In genomic region chr1:43300661-43301094, GRCh38 we compare ENCODE assay signal across 14 cellular contexts. TPM values are rescaled to one million over a fixed set of nuclear protein-coding genes. Genes with fewer than 3 reads are reported as not detected.
A peak's percentile ranks its signal among the peaks of the same experiment; 100 is the strongest.
DNase-seq lines count a peak whose midpoint lies in the region; ATAC-seq, FAIRE-seq and TF ChIP-seq lines count a peak whose summit lies in the region.
"Had no signal": no experiment of that assay in that cellular context is flagged by ENCODE, and none has a peak within 500 bp of the region (broad histone marks: within the 10 kb centered on the region; RNA-seq: fewer than 3 reads in every experiment).

Gene TIE1, plus strand, starts transcription at chr1:43300982. Its CDS starts 90 bp downstream, at chr1:43301072.

- WGBS in liver: 78% methylated on average over 5 of the region's 5 CpGs
- 59% methylated on average over 4 of the region's 5 CpGs for WGBS in HepG2 (ENCODE audit: low lambda C conversion rate)
- 76% methylated on average over 5 of the region's 5 CpGs for WGBS in prostate gland
- 72 to 86% (median 78%) methylated on average over 5 of the region's 5 CpGs for WGBS in small intestine, 3 donors
- 70 to 76% methylated on average over 5 of the region's 5 CpGs for WGBS in lower leg skin, 2 donors

- no peak for DNase-seq in HepG2 (ENCODE audit: low spot score)
- DNase-seq in left ventricle myocardium superior: no peak
- no peak for DNase-seq in prostate gland (ENCODE audit: low spot score)
- DNase-seq in foreskin melanocyte: no peak
- DNase-seq in small intestine: no peak
- no peak for DNase-seq in lower leg skin (ENCODE audit: low spot score in 2 of 2)
- DNase-seq: activated T-cell treated with anti-CD3 and anti-CD28 coated beads, Interleukin-2, amount 50 U/mL, for 24 hours; NCI-H2029 treated with DMSO at 0.1 percent for 48 hours; OCI-M1; stimulated activated CD4-positive, alpha-beta T cell treated with anti-CD3 and anti-CD28 coated beads, Interleukin-2, amount 100 ng/mL, for 24 hours had no signal

- TF ChIP-seq EP300 in HepG2 (IDR thresholded peaks at IDR 0.05; ENCODE audit: low read depth in 2 of 2, low read length in 2 of 2) (no peak), HepG2 (CRISPR knock-in tag; IDR thresholded peaks at IDR 0.05; ENCODE audit: borderline replicate concordance) (no peak)

- intact Hi-C loops in HepG2 (cut with micrococcal nuclease; ENCODE audit: unreplicated experiment): no loop called here
- intact Hi-C loops in left ventricle myocardium superior (cut with micrococcal nuclease): no loop called here
- intact Hi-C loops in prostate gland (cut with DNase I): no loop called here
- intact Hi-C loops in lower leg skin (cut with DNase I; ENCODE audit: low total_unique reads): no loop called here

- H3K4me3 ChIP-seq in liver (ENCODE audit: low read depth in 1 of 3, low read length in 3 of 3): no peak within 1 kb of the TSS
- H3K4me3 ChIP-seq in HepG2 (replicated peaks in 1 of 3; ENCODE audit: insufficient read depth in 1 of 3, low read depth in 2 of 3, low read length in 3 of 3): no peak within 1 kb of the TSS
- H3K4me3 ChIP-seq in prostate gland: no peak within 1 kb of the TSS
- H3K4me3 ChIP-seq in small intestine (ENCODE audit: low read depth in 1 of 2, low read length in 2 of 2): no peak within 1 kb of the TSS
- no peak within 1 kb of the TSS for H3K4me3 ChIP-seq in lower leg skin (ENCODE audit: low read depth, poor library complexity, severe bottlenecking)

- H3K27ac ChIP-seq in liver (ENCODE audit: low read depth in 1 of 2, low read length in 2 of 2): peak within 1 kb of the TSS; percentile 54 to 57
- H3K27ac ChIP-seq in HepG2 (ENCODE audit: extremely low read length, insufficient read depth, low read length): no peak within 1 kb of the TSS
- peak within 1 kb of the TSS; percentile 26 to 57 for H3K27ac ChIP-seq in prostate gland
- H3K27ac ChIP-seq in small intestine (ENCODE audit: low read depth in 1 of 2, low read length in 1 of 2): peak within 1 kb of the TSS in 1 of 2 donors; percentile 41
- H3K27ac ChIP-seq: VCaP had no signal

- no peak for ATAC-seq in HepG2
- ATAC-seq in left ventricle myocardium superior: peak; percentile 57
- ATAC-seq in GM21381 (IDR thresholded peaks at IDR 0.05; ENCODE audit: unreplicated experiment): no peak

- no peaks in the 10 kb centered on the region for H3K36me3 ChIP-seq in liver (ENCODE audit: control insufficient read depth in 4 of 4, insufficient read depth in 3 of 4, low read depth in 1 of 4, low read length in 3 of 4)
- no peaks in the 10 kb centered on the region for H3K36me3 ChIP-seq in HepG2 (replicated peaks in 1 of 2; ENCODE audit: control insufficient read depth in 1 of 2, insufficient read depth in 2 of 2, low read length in 2 of 2)
- no peaks in the 10 kb centered on the region for H3K36me3 ChIP-seq in prostate gland
- H3K36me3 ChIP-seq in small intestine (ENCODE audit: control insufficient read depth in 2 of 2, insufficient read depth in 2 of 2, low read length in 2 of 2): no peaks in the 10 kb centered on the region

- H3K9me3 ChIP-seq in liver (ENCODE audit: control insufficient read depth in 4 of 4, low read length in 3 of 4) (no peaks in the 10 kb centered on the region), HepG2 (ENCODE audit: low read length) (no peaks in the 10 kb centered on the region), prostate gland (no peaks in the 10 kb centered on the region), small intestine (ENCODE audit: control insufficient read depth, low read depth) (no peaks in the 10 kb centered on the region)

- CTCF ChIA-PET in HepG2 (lab: Yijun Ruan, JAX; ENCODE audit: low intra/inter-chr PET ratio, low total read pairs): no interaction called here

- POLR2A ChIA-PET in HepG2 (lab: Yijun Ruan, JAX): no interaction called here

- TF ChIP-seq POLR2A in HepG2 (IDR thresholded peaks at IDR 0.05; ENCODE audit: insufficient read depth in 1 of 2, low read depth in 2 of 2, low read length in 2 of 2) (no peak), prostate gland (IDR thresholded peaks at IDR 0.05) (no peak), lower leg skin (IDR thresholded peaks at IDR 0.05) (no peak)

- H3K79me2 ChIP-seq in HepG2 (ENCODE audit: insufficient read depth, low read length): no peaks in the 10 kb centered on the region

- FAIRE-seq in HepG2 (lab: Jason Lieb, UNC): no peak
- no peak for FAIRE-seq in small intestine (lab: Jason Lieb, UNC)

- no TSS peak for BruUV-seq in HepG2 (replicated peaks; lab: Mats Ljungman, UMichigan)

- no peak within 1 kb of the TSS for H2AFZ ChIP-seq in HepG2 (ENCODE audit: low read length)

- TF ChIP-seq RAD21 in liver (IDR thresholded peaks at IDR 0.05) (no peak), HepG2 (CRISPR knock-in tag; IDR thresholded peaks at IDR 0.05) (no peak)

- H3K4me2 ChIP-seq in HepG2 (ENCODE audit: low read depth, low read length): no peak within 1 kb of the TSS

- peaks cover 10 to 25% (median 19%) of the 10 kb centered on the region in 4 donors for H3K4me1 ChIP-seq in liver (ENCODE audit: control insufficient read depth in 4 of 4, insufficient read depth in 4 of 4, low read length in 3 of 4)
- peaks cover 30% of the 10 kb centered on the region for H3K4me1 ChIP-seq in HepG2 (ENCODE audit: insufficient read depth, low read length)
- peaks cover 8% of the 10 kb centered on the region for H3K4me1 ChIP-seq in prostate gland (replicated peaks)
- H3K4me1 ChIP-seq in small intestine (ENCODE audit: control insufficient read depth in 2 of 2, insufficient read depth in 1 of 2, low read depth in 1 of 2, low read length in 1 of 2): peaks cover 0 to 7% of the 10 kb centered on the region in 2 donors

- no peaks in the 10 kb centered on the region for H4K20me1 ChIP-seq in HepG2 (ENCODE audit: insufficient read depth, low read length)

- H3K9ac ChIP-seq in liver (ENCODE audit: low read depth in 1 of 2, low read length in 2 of 2): no peak within 1 kb of the TSS
- no peak within 1 kb of the TSS for H3K9ac ChIP-seq in HepG2 (ENCODE audit: insufficient read depth, low read depth, low read length)

- TF ChIP-seq CTCF in liver (IDR thresholded peaks at IDR 0.05; ENCODE audit: low read depth, low read length, missing input control) (no peak), HepG2 (CRISPR knock-in tag; IDR thresholded peaks at IDR 0.05) (no peak), prostate gland (IDR thresholded peaks at IDR 0.05) (no peak), lower leg skin (IDR thresholded peaks at IDR 0.05) (no peak)

- H3K27me3 ChIP-seq in liver (ENCODE audit: control insufficient read depth in 4 of 4, insufficient read depth in 4 of 4, low read length in 3 of 4): no peaks in the 10 kb centered on the region
- peaks cover 0 to 11% of the 10 kb centered on the region in 2 experiments; a peak in 3 of 5 replicates for H3K27me3 ChIP-seq in HepG2 (ENCODE audit: control insufficient read depth in 1 of 2, insufficient read depth in 2 of 2, low read length in 2 of 2)
- H3K27me3 ChIP-seq in prostate gland (replicated peaks; ENCODE audit: insufficient read depth): no peaks in the 10 kb centered on the region
- H3K27me3 ChIP-seq in small intestine (ENCODE audit: control insufficient read depth in 2 of 2, insufficient read depth in 2 of 2, low read length in 2 of 2): no peaks in the 10 kb centered on the region

- in situ Hi-C loops in HepG2 (cut with HindIII; ENCODE audit: extremely low pct_ligation_motif_present, low pct_unique_long_range_greater_than_20kb): no loop called here

TF ChIP-seq in liver, 16 proteins besides CTCF, POLR2A, EP300 and RAD21 (continues in another document):
- TF ChIP-seq JUND (IDR thresholded peaks at IDR 0.05): no peak
- TF ChIP-seq FOXA1 (IDR thresholded peaks at IDR 0.05): no peak
- no peak for TF ChIP-seq HNF4A (conservative IDR thresholded peaks at IDR 0.05)
- no peak for TF ChIP-seq GABPA (IDR thresholded peaks at IDR 0.05 in 1 of 2, conservative IDR thresholded peaks at IDR 0.05 in 1 of 2)
- TF ChIP-seq HNF4G (IDR thresholded peaks at IDR 0.05): no peak
- TF ChIP-seq TAF1 (conservative IDR thresholded peaks at IDR 0.05): no peak
- no peak for TF ChIP-seq NR2F2 (IDR thresholded peaks at IDR 0.05)

RNA-seq across cellular contexts. Expression of gene TIE1, which starts in this region (rescaled TPM):
- total RNA-seq in liver: 10 to 100 TPM; 10.4 to 17.6 TPM
- polyA plus RNA-seq in liver: 1 to 10 TPM; 3.6 to 7.3 TPM
- 0.20 and 0.84 TPM in 2 replicates for total RNA-seq in HepG2 (2016; rRNA removed; fragmentation: Illumina TruSeq; extraction: Trizol)
- not detected in 2 replicates for total RNA-seq in HepG2 (2016; cell fraction: cytosol; rRNA removed; fragmentation: Illumina TruSeq; extraction: Trizol; ENCODE audit: low read depth)
- 0.30 and 0.76 TPM in 2 replicates for total RNA-seq in HepG2 (2016; cell fraction: insoluble cytoplasmic fraction; rRNA removed; fragmentation: Illumina TruSeq; extraction: Trizol)
- total RNA-seq in HepG2 (2016; cell fraction: membrane; rRNA removed; fragmentation: Illumina TruSeq; extraction: Trizol): 0.10 and 0.19 TPM in 2 replicates
- total RNA-seq in HepG2 (2016; cell fraction: nucleus; rRNA removed; fragmentation: Illumina TruSeq; extraction: Trizol): 1.3 TPM in 2 replicates
- 0.58 and 2.5 TPM in 2 replicates for polyA plus RNA-seq in HepG2 (2011; rRNA removed)
- polyA plus RNA-seq in HepG2 (2011; cell fraction: cytosol; rRNA removed): 0.72 and 1.1 TPM in 2 replicates
- 2.4 and 4.2 TPM in 2 replicates for polyA plus RNA-seq in HepG2 (2011; cell fraction: nucleus; rRNA removed)
- 0.35 and 1.3 TPM in 2 replicates for polyA plus RNA-seq in HepG2 (2012)
- 0.09 and 0.11 TPM in 2 replicates for polyA plus RNA-seq in HepG2 (2016; cell fraction: cytosol; fragmentation: Illumina TruSeq; extraction: Trizol; ENCODE audit: low read depth)
- 0.36 and 0.49 TPM in 2 replicates for polyA plus RNA-seq in HepG2 (2016; cell fraction: insoluble cytoplasmic fraction; fragmentation: Illumina TruSeq; extraction: Trizol; ENCODE audit: low read depth)
- 0.06 and 0.20 TPM in 2 replicates for polyA plus RNA-seq in HepG2 (2016; cell fraction: membrane; fragmentation: Illumina TruSeq; extraction: Trizol; ENCODE audit: low read depth)
- polyA plus RNA-seq in HepG2 (2016; cell fraction: nucleus; fragmentation: Illumina TruSeq; extraction: Trizol; ENCODE audit: insufficient read depth, low read depth): 0.96 and 1.3 TPM in 2 replicates
- 4.2 TPM in 1 of 2 replicates, not detected in the other for polyA minus RNA-seq in HepG2 (2011; rRNA and poly(A)+ RNA removed; ENCODE audit: low replicate concordance)
- 0.88 and 2.3 TPM in 2 replicates for polyA minus RNA-seq in HepG2 (2011; cell fraction: cytosol; rRNA and poly(A)+ RNA removed)
- 0.75 and 0.77 TPM in 2 replicates for polyA minus RNA-seq in HepG2 (2011; cell fraction: nucleus; rRNA and poly(A)+ RNA removed)
- total RNA-seq in left ventricle myocardium superior: 21.9 TPM
- 10 to 100 TPM; 18.7 to 21.7 TPM for total RNA-seq in prostate gland
- 10 to 100 TPM in 1 of 3 donors, under 1 TPM in 2; 0.45 to 27.3 (median 0.81) TPM for polyA plus RNA-seq in small intestine
- 10 to 100 TPM in 2 of 4 donors, 1 to 10 TPM in 2; 8.8 to 23.3 (median 10.9) TPM for total RNA-seq in lower leg skin
- total RNA-seq: A673 had no signal
